ENCODE assay signal across 21 cellular contexts in genomic region chr5:63211413-63212132, GRCh38.
DNase-seq lines count a peak whose midpoint lies in the region; ATAC-seq, FAIRE-seq and TF ChIP-seq lines count a peak whose summit lies in the region.
"Had no signal": no experiment of that assay in that cellular context is flagged by ENCODE, and none has a peak within 500 bp of the region (broad histone marks: within the 10 kb centered on the region; RNA-seq: fewer than 3 reads in every experiment).

No MANE protein-coding gene starts in this region.

- no peak overlapping the region for H2BK5ac ChIP-seq in H1 (ENCODE audit: low read depth, low read length)

- H3K4me1 ChIP-seq in GM23338 (ENCODE audit: insufficient read depth) = peaks cover 7% of the 10 kb centered on the region; the same call in 1 of the 2 replicates
- peaks cover 0 to 6% (median 1%) of the 10 kb centered on the region in 4 experiments; a peak in 4 of 7 replicates for H3K4me1 ChIP-seq in H1 (replicated peaks in 1 of 4; ENCODE audit: control insufficient read depth in 3 of 4, insufficient read depth in 4 of 4, low read length in 3 of 4)
- H3K4me1 ChIP-seq: Caco-2 had no signal

- H3F3A ChIP-seq in GM23338 (replicated peaks; ENCODE audit: low read depth) = no peaks in the 10 kb centered on the region

- H3K4me1 Mint-ChIP-seq in GM23338 (peaks cover 17% of the 10 kb centered on the region; the same call in 2 of the 3 replicates), progenitor cell of endocrine pancreas (ENCODE audit: low read depth) (no peaks in the 10 kb centered on the region)
- H3K4me1 Mint-ChIP-seq in stimulated activated effector memory CD8-positive, alpha-beta T cell treated with anti-CD3 and anti-CD28 coated beads, Interleukin-12 subunit alpha, Interleukin-12 subunit beta, amount 100 ng/mL, for 72 hours = no peaks in the 10 kb centered on the region

- H4K91ac ChIP-seq in H1 (replicated peaks; ENCODE audit: insufficient read length, low read length) = no peak overlapping the region

- peak overlapping the region; percentile 18; the same call in 1 of the 2 replicates for H4K8ac ChIP-seq in H1 (ENCODE audit: extremely low read depth, insufficient read depth, low read length)

- H3K9me3 ChIP-seq in H1 (ENCODE audit: insufficient read depth in 2 of 2, low read depth in 1 of 2, low read length in 1 of 2) = no peaks in the 10 kb centered on the region
- H3K9me3 ChIP-seq: Caco-2 had no signal

- TF ChIP-seq RAD21 in H1 (IDR thresholded peaks at IDR 0.05 in 1 of 2, conservative IDR thresholded peaks at IDR 0.05 in 1 of 2; ENCODE audit: low read depth in 2 of 2, low read length in 2 of 2) = no peak

- H2BK120ac ChIP-seq in H1 (replicated peaks; ENCODE audit: low read depth, low read length) = no peak overlapping the region

- no peak overlapping the region for H3K56ac ChIP-seq in H1 (replicated peaks; ENCODE audit: insufficient read length, low read depth, low read length)

- TF ChIP-seq POLR2A in H1 (IDR thresholded peaks at IDR 0.05; ENCODE audit: control extremely low read depth in 1 of 2, low read depth in 2 of 2, low read length in 2 of 2) = no peak

- no peak overlapping the region for H2AK5ac ChIP-seq in H1 (ENCODE audit: low read depth, low read length)

- H3K9me3 Mint-ChIP-seq in GM23338 = no peaks in the 10 kb centered on the region; the same call in 2 of the 3 replicates
- H3K9me3 Mint-ChIP-seq in progenitor cell of endocrine pancreas (ENCODE audit: low read depth) = no peaks in the 10 kb centered on the region
- H3K9me3 Mint-ChIP-seq in stimulated activated effector memory CD8-positive, alpha-beta T cell treated with anti-CD3 and anti-CD28 coated beads, Interleukin-12 subunit alpha, Interleukin-12 subunit beta, amount 100 ng/mL, for 72 hours = peaks cover 10% of the 10 kb centered on the region
- H3K9me3 Mint-ChIP-seq: CD4-positive, alpha-beta T cell had no signal

- WGBS in H1 (ENCODE audit: extremely low coverage in 1 of 2, insufficient coverage in 1 of 2, insufficient read length in 1 of 2, insufficient replicate concordance in 2 of 2, low coverage in 1 of 2, low lambda C conversion rate in 2 of 2, missing lambda C conversion rate in 1 of 2), 2 experiments = 70% methylated on average over 2 of the region's 2 CpGs; no CpG with 5 or more reads in 1 of the 2 experiments

- H3K14ac ChIP-seq in H1 (ENCODE audit: insufficient read length) = no peak overlapping the region

- H3K4me3 Mint-ChIP-seq in GM23338 (no peak overlapping the region), progenitor cell of endocrine pancreas (ENCODE audit: low read depth) (no peak overlapping the region)
- H3K4me3 Mint-ChIP-seq in stimulated activated effector memory CD8-positive, alpha-beta T cell treated with anti-CD3 and anti-CD28 coated beads, Interleukin-12 subunit alpha, Interleukin-12 subunit beta, amount 100 ng/mL, for 72 hours = no peak overlapping the region
- H3K4me3 Mint-ChIP-seq: CD4-positive, alpha-beta T cell had no signal

- no peak overlapping the region for H3K23ac ChIP-seq in H1 (ENCODE audit: insufficient read length)

- H3K18ac ChIP-seq in H1 (ENCODE audit: extremely low read depth, low read length) = no peak overlapping the region

- H3K4me3 ChIP-seq in GM23338 (no peak overlapping the region), H1 (ENCODE audit: extremely low read depth in 1 of 4, insufficient read depth in 2 of 4, low read depth in 3 of 4, low read length in 4 of 4) (no peak overlapping the region)
- H3K4me3 ChIP-seq: PC-9 had no signal

- H2BK15ac ChIP-seq in H1 (ENCODE audit: low read length) = no peak overlapping the region

- H3K9me2 ChIP-seq in GM23338 (ENCODE audit: insufficient read depth) = peaks cover 2% of the 10 kb centered on the region; the same call in 1 of the 2 replicates

- H2AFZ ChIP-seq in GM23338 = no peak overlapping the region
- H2AFZ ChIP-seq in H1 (ENCODE audit: low read length) = peak overlapping the region; percentile 41; the same call in 1 of the 2 replicates
- H2AFZ ChIP-seq: PC-9 had no signal

- no peak overlapping the region for H3K9ac ChIP-seq in H1 (replicated peaks in 1 of 4; ENCODE audit: extremely low read depth in 1 of 4, low read depth in 3 of 4, low read length in 3 of 4)

- TF ChIP-seq CTCF in GM23338 (conservative IDR thresholded peaks at IDR 0.05; ENCODE audit: low read depth in 2 of 2) = no peak
- TF ChIP-seq CTCF in H1 (IDR thresholded peaks at IDR 0.05; ENCODE audit: control extremely low read depth in 1 of 3, insufficient read depth in 1 of 3, low read depth in 1 of 3, low read length in 3 of 3) = no peak
- no peak for TF ChIP-seq CTCF in progenitor cell of endocrine pancreas (IDR thresholded peaks at IDR 0.05; ENCODE audit: unreplicated experiment)

- no peak overlapping the region for H4K5ac ChIP-seq in H1 (ENCODE audit: insufficient read length, low read depth, low read length)

- no peak for TF ChIP-seq EP300 in H1 (IDR thresholded peaks at IDR 0.05; ENCODE audit: borderline replicate concordance in 1 of 2, low read depth in 2 of 2, low read length in 2 of 2)

- H3K4ac ChIP-seq in H1 (replicated peaks; ENCODE audit: insufficient read length, low read depth, low read length) = no peak overlapping the region

- no peak overlapping the region for H2BK12ac ChIP-seq in H1 (ENCODE audit: low read depth, low read length)

- no peaks in the 10 kb centered on the region for H3K79me1 ChIP-seq in H1 (ENCODE audit: low read depth, low read length)

- H3K27me3 Mint-ChIP-seq in GM23338 (ENCODE audit: insufficient read depth, low read depth, poor library complexity) (peaks cover 1% of the 10 kb centered on the region), progenitor cell of endocrine pancreas (no peaks in the 10 kb centered on the region)
- H3K27me3 Mint-ChIP-seq: CD4-positive, alpha-beta T cell had no signal

- H3K36me3 Mint-ChIP-seq in GM23338 (ENCODE audit: low read depth) = no peaks in the 10 kb centered on the region
- H3K36me3 Mint-ChIP-seq in progenitor cell of endocrine pancreas (ENCODE audit: insufficient read depth) = no peaks in the 10 kb centered on the region
- no peaks in the 10 kb centered on the region for H3K36me3 Mint-ChIP-seq in stimulated activated effector memory CD8-positive, alpha-beta T cell treated with anti-CD3 and anti-CD28 coated beads, Interleukin-12 subunit alpha, Interleukin-12 subunit beta, amount 100 ng/mL, for 72 hours

- no peak for FAIRE-seq in H1 (lab: Jason Lieb, UNC)
- FAIRE-seq: A204.1, GM12891 had no signal

- no peak overlapping the region for H2BK20ac ChIP-seq in H1 (ENCODE audit: low read length)

- H3K23me2 ChIP-seq in H1 (ENCODE audit: low read depth, low read length) = no peaks in the 10 kb centered on the region; the same call in 1 of the 2 replicates

- H3K27me3 ChIP-seq in GM23338 (ENCODE audit: insufficient read depth) (no peaks in the 10 kb centered on the region), H1 (replicated peaks in 1 of 4; ENCODE audit: control insufficient read depth in 3 of 4, extremely low read depth in 1 of 4, insufficient read depth in 3 of 4, low read length in 3 of 4) (no peaks in the 10 kb centered on the region)

- H3K36me3 ChIP-seq in GM23338 (ENCODE audit: insufficient read depth) = no peaks in the 10 kb centered on the region
- H3K36me3 ChIP-seq in H1 (ENCODE audit: control insufficient read depth in 2 of 4, insufficient read depth in 4 of 4, low read length in 3 of 4) = no peaks in the 10 kb centered on the region

- H3K27ac Mint-ChIP-seq in GM23338 = peak overlapping the region; percentile 8; the same call in 1 of the 2 replicates
- peak overlapping the region; percentile 42 for H3K27ac Mint-ChIP-seq in progenitor cell of endocrine pancreas
- no peak overlapping the region for H3K27ac Mint-ChIP-seq in stimulated activated effector memory CD8-positive, alpha-beta T cell treated with anti-CD3 and anti-CD28 coated beads, Interleukin-12 subunit alpha, Interleukin-12 subunit beta, amount 100 ng/mL, for 72 hours
- H3K27ac Mint-ChIP-seq: CD4-positive, alpha-beta T cell had no signal

- POLR2A ChIA-PET in H1 (lab: Charles Lee; ENCODE audit: partially characterized antibody) = no interaction called here

- CTCF ChIA-PET in H1 (lab: Charles Lee; ENCODE audit: partially characterized antibody) = interaction anchor here (1.3 kb wide), 2 partner anchors 14 to 22 kb away, joined by 3 read pairs; no protein-coding TSS in a partner anchor

- peak; percentile 28 for DNase-seq in GM23338 (ENCODE audit: low spot score)
- no peak for DNase-seq in H1 (ENCODE audit: low read depth in 1 of 2, low spot score in 2 of 2)
- DNase-seq in left lobe of liver (ENCODE audit: low spot score) = no peak
- no peak for DNase-seq in progenitor cell of endocrine pancreas (ENCODE audit: low spot score, unreplicated experiment)
- no peak for DNase-seq in activated gamma-delta T cell treated with Interleukin-2 at 50 U/mL for 16 hours
- DNase-seq in NCI-H2081 (lab: John Stamatoyannopoulos, UW) = no peak
- DNase-seq in stimulated activated effector memory CD8-positive, alpha-beta T cell treated with anti-CD3 and anti-CD28 coated beads, Interleukin-12 subunit alpha, Interleukin-12 subunit beta, amount 100 ng/mL, for 72 hours (ENCODE audit: low spot score in 2 of 2) = no peak
- DNase-seq: Caco-2; CD4-positive, alpha-beta T cell; DMS153; NCI-H1048; NCI-H1436; NCI-H1930; NCI-H345; NCI-H526; PC-9; SIG-M5 had no signal

- no peak overlapping the region for H3K27ac ChIP-seq in GM23338 (ENCODE audit: low read depth)
- no peak overlapping the region for H3K27ac ChIP-seq in H1 (ENCODE audit: low read depth, low read length)
- H3K27ac ChIP-seq: PC-9, RWPE1 had no signal

- 0 out of 2 replicates have a peak overlapping the region, but pooled peaks have one; percentile 9 for H3K4me2 ChIP-seq in GM23338
- H3K4me2 ChIP-seq in H1 (ENCODE audit: insufficient read depth in 1 of 2, low read depth in 2 of 2, low read length in 2 of 2) = peak overlapping the region in 1 of 2 experiments; percentile 29; a peak in 1 of 4 replicates
- H3K4me2 ChIP-seq: PC-9 had no signal

- ATAC-seq in GM23338 (peak; percentile 39), left lobe of liver (peak; percentile 76)
- no peak for ATAC-seq in activated CD4-positive, CD25-positive, alpha-beta regulatory T cell treated with anti-CD3 and anti-CD28 coated beads, Interleukin-2, amount 50 U/mL, for 24 hours
- no peak for ATAC-seq in stimulated activated effector memory CD8-positive, alpha-beta T cell treated with anti-CD3 and anti-CD28 coated beads, Interleukin-12 subunit alpha, Interleukin-12 subunit beta, amount 100 ng/mL, for 72 hours

- H4K20me1 ChIP-seq in GM23338 (replicated peaks; ENCODE audit: insufficient read depth) (no peaks in the 10 kb centered on the region), H1 (replicated peaks in 1 of 2; ENCODE audit: control insufficient read depth in 1 of 2, insufficient read depth in 2 of 2, low read length in 2 of 2) (no peaks in the 10 kb centered on the region)

- no peaks in the 10 kb centered on the region for H3K79me2 ChIP-seq in GM23338 (replicated peaks; ENCODE audit: insufficient read depth)
- H3K79me2 ChIP-seq in H1 (ENCODE audit: control insufficient read depth in 1 of 2, insufficient read depth in 2 of 2, low read length in 2 of 2) = no peaks in the 10 kb centered on the region

TF ChIP-seq in GM23338, 12 proteins besides CTCF, POLR2A, EP300 and RAD21 (continues in another document):
- TF ChIP-seq ZNF331 (CRISPR knock-in tag; IDR thresholded peaks at IDR 0.05; ENCODE audit: low read depth) (no peak), NANOG (IDR thresholded peaks at IDR 0.05; ENCODE audit: borderline replicate concordance) (no peak)

TF ChIP-seq in H1, 55 proteins besides CTCF, POLR2A, EP300 and RAD21 (continues in another document):
- TF ChIP-seq SAP30 (IDR thresholded peaks at IDR 0.05; ENCODE audit: insufficient read depth, insufficient replicate concordance, low read length) = no peak

Comparison
In these comparisons a context has a peak if more than half of its experiments do, and no peak if none do; other contexts are left out.
1. ATAC-seq: peak in GM23338 (single experiment) and left lobe of liver (single experiment); none in activated CD4-positive, CD25-positive, alpha-beta regulatory T cell treated with anti-CD3 and anti-CD28 coated beads, Interleukin-2, amount 50 U/mL, for 24 hours (0 of 2) and stimulated activated effector memory CD8-positive, alpha-beta T cell treated with anti-CD3 and anti-CD28 coated beads, Interleukin-12 subunit alpha, Interleukin-12 subunit beta, amount 100 ng/mL, for 72 hours (single experiment).